ENCODE assay signal across 8 cellular contexts in genomic region chr2:101251844-101252407, GRCh38. TPM values are rescaled to one million over a fixed set of nuclear protein-coding genes. Genes with fewer than 3 reads are reported as not detected.
DNase-seq lines count a peak whose midpoint lies in the region; ATAC-seq and TF ChIP-seq lines count a peak whose summit lies in the region.

No MANE protein-coding gene starts in this region.

- peaks cover 15% of the 10 kb centered on the region; the same call in 1 of the 2 replicates for H4K20me1 ChIP-seq in IMR-90 (ENCODE audit: insufficient read depth, low read length)

- peaks cover 9% of the 10 kb centered on the region for H3K9me1 ChIP-seq in IMR-90 (ENCODE audit: insufficient read depth, low read length)

- H2AK9ac ChIP-seq in IMR-90 (replicated peaks; ENCODE audit: low read depth, low read length, poor library complexity) = peak overlapping the region; percentile 47

- H2BK120ac ChIP-seq in IMR-90 (ENCODE audit: low read depth, low read length) = peak overlapping the region; percentile 74

- no peak for TF ChIP-seq RAD21 in IMR-90 (IDR thresholded peaks at IDR 0.05; ENCODE audit: low read length)

- peak overlapping the region; percentile 71 for H3K4ac ChIP-seq in IMR-90 (ENCODE audit: low read depth, low read length)

- CTCF ChIA-PET in IMR-90 (lab: Yijun Ruan, JAX) = interaction anchor here (0.5 kb wide), 1 partner anchor 240 kb away, joined by 4 read pairs; no protein-coding TSS in a partner anchor

- H3K4me2 ChIP-seq in IMR-90 (ENCODE audit: low read depth, low read length) = peak overlapping the region; percentile 80

- peak overlapping the region; percentile 68 for H3K4me3 ChIP-seq in IMR-90 (ENCODE audit: insufficient read depth, low read depth, low read length)

- peak overlapping the region; percentile 62 for H3K14ac ChIP-seq in IMR-90 (replicated peaks; ENCODE audit: low read depth, low read length)

- peak overlapping the region; percentile 87 for H3K27ac ChIP-seq in IMR-90 (ENCODE audit: insufficient read depth, low read length)

- peak overlapping the region; percentile 53; the same call in 1 of the 2 replicates for H3K18ac ChIP-seq in IMR-90 (ENCODE audit: low read depth, low read length)

- H3K23ac ChIP-seq in IMR-90 (ENCODE audit: low read depth, low read length) = peak overlapping the region; percentile 57

- H3K56ac ChIP-seq in IMR-90 (ENCODE audit: extremely low read depth, insufficient read depth, low read length) = peak overlapping the region; percentile 77; the same call in 1 of the 2 replicates

- DNase-seq in G401 (ENCODE audit: low spot score) (peak; percentile 52), IMR-90 (no peak), mucosa of gallbladder (ENCODE audit: low spot score) (peak; percentile 58), ureter (ENCODE audit: low spot score) (peak; percentile 53), NCI-H1694 treated with DMSO at 0.1 percent for 48 hours (lab: John Stamatoyannopoulos, UW) (no peak)
- DNase-seq in effector CD8-positive, alpha-beta T cell (lab: John Stamatoyannopoulos, UW) = peak; percentile 10

- H4K8ac ChIP-seq in IMR-90 (ENCODE audit: low read depth in 2 of 2, low read length in 2 of 2) = peak overlapping the region; percentile 70 to 96

- H3K9me3 ChIP-seq in IMR-90 (ENCODE audit: control insufficient read depth, insufficient read depth, low read length) = no peaks in the 10 kb centered on the region

- no peaks in the 10 kb centered on the region; the same call in 1 of the 2 replicates for H3K36me3 ChIP-seq in IMR-90 (ENCODE audit: control insufficient read depth, insufficient read depth, low read length)

- peaks cover 17 to 33% of the 10 kb centered on the region in 2 experiments for H3K79me1 ChIP-seq in IMR-90 (ENCODE audit: low read depth in 1 of 2, low read length in 2 of 2)

- 0 out of 2 replicates have a peak, but pooled peaks have one; percentile 14 for TF ChIP-seq CTCF in IMR-90 (conservative IDR thresholded peaks at IDR 0.05; ENCODE audit: low read depth, low read length)

- in situ Hi-C loops in G401 (cut with HindIII; ENCODE audit: low sequenced_read_pairs) = no loop called here
- in situ Hi-C loops in IMR-90 (cut with MboI; ENCODE audit: low sequenced_read_pairs) = no loop called here

- no peak for TF ChIP-seq POLR2A in IMR-90 (IDR thresholded peaks at IDR 0.05; ENCODE audit: low read depth, low read length)

- intact Hi-C loops in IMR-90 (cut with micrococcal nuclease) = loop anchor here (5.0 kb wide), 1 partner anchor 240 kb away; no protein-coding TSS in a partner anchor

- peak overlapping the region; percentile 90 for H2AFZ ChIP-seq in IMR-90 (replicated peaks; ENCODE audit: low read length, poor library complexity)

- peak overlapping the region; percentile 46 for H4K5ac ChIP-seq in IMR-90 (ENCODE audit: low read depth, low read length)

- BruUV-seq in IMR-90 (replicated peaks; lab: Mats Ljungman, UMichigan) = no TSS peak

- 0 out of 3 replicates have a peak overlapping the region, but pooled peaks have one; percentile 53 for H2BK15ac ChIP-seq in IMR-90 (ENCODE audit: low read depth, low read length)

- no peaks in the 10 kb centered on the region for H3K27me3 ChIP-seq in IMR-90 (ENCODE audit: control insufficient read depth, insufficient read depth, low read length)

- H2BK20ac ChIP-seq in IMR-90 (ENCODE audit: low read depth, low read length) = no peak overlapping the region

- H2AK5ac ChIP-seq in IMR-90 (ENCODE audit: low read depth, low read length) = no peak overlapping the region

- POLR2A ChIA-PET in IMR-90 (lab: Charles Lee; ENCODE audit: unreplicated experiment) = no interaction called here

- H3K9ac ChIP-seq in IMR-90 (ENCODE audit: low read depth, low read length) = peak overlapping the region; percentile 89

- peak; percentile 35 for ATAC-seq in GM21576 (IDR thresholded peaks at IDR 0.05; ENCODE audit: unreplicated experiment)
- peak; percentile 66 for ATAC-seq in IMR-90 (ENCODE audit: low read depth)
- ATAC-seq in SK-N-SH treated with all-trans-retinoic acid at 6 μM for 48 hours = peak; percentile 81

- peaks cover 12% of the 10 kb centered on the region for H3K4me1 ChIP-seq in IMR-90 (ENCODE audit: control insufficient read depth, insufficient read depth, low read length)

- dilution Hi-C loops in IMR-90 (cut with HindIII; ENCODE audit: low sequenced_read_pairs, unreplicated experiment) = no loop called here

- WGBS in IMR-90 (ENCODE audit: extremely low coverage in 2 of 2, insufficient read length in 1 of 2), 2 experiments = no CpG with 5 or more reads among the region's 16 CpGs

- peak overlapping the region; percentile 77 for H2BK5ac ChIP-seq in IMR-90 (ENCODE audit: low read depth, low read length, poor library complexity, severe bottlenecking)

- no peak overlapping the region for H4K91ac ChIP-seq in IMR-90 (ENCODE audit: insufficient read depth, low read depth, low read length)

TF ChIP-seq in IMR-90, 13 proteins besides CTCF, POLR2A, EP300 and RAD21:
- TF ChIP-seq BHLHE40 (IDR thresholded peaks at IDR 0.05; ENCODE audit: low read depth, low read length) = no peak
- TF ChIP-seq MAFK (IDR thresholded peaks at IDR 0.05; ENCODE audit: low read depth, low read length) = no peak

TF ChIP-seq in SK-N-SH treated with all-trans-retinoic acid at 6 μM for 48 hours, 23 proteins besides CTCF, POLR2A, EP300 and RAD21 (continues in another document):
- TF ChIP-seq ARNTL (CRISPR knock-in tag; IDR thresholded peaks at IDR 0.05; ENCODE audit: borderline replicate concordance, low read depth) = no peak
- no peak; the same call in 1 of the 2 replicates for TF ChIP-seq ZNF8 (CRISPR knock-in tag; IDR thresholded peaks at IDR 0.05)
- no peak for TF ChIP-seq TOX (CRISPR knock-in tag; IDR thresholded peaks at IDR 0.05; ENCODE audit: borderline replicate concordance)
- TF ChIP-seq ZNF565 (CRISPR knock-in tag; conservative IDR thresholded peaks at IDR 0.05; ENCODE audit: low read depth) = no peak
- TF ChIP-seq, protein P1, sequence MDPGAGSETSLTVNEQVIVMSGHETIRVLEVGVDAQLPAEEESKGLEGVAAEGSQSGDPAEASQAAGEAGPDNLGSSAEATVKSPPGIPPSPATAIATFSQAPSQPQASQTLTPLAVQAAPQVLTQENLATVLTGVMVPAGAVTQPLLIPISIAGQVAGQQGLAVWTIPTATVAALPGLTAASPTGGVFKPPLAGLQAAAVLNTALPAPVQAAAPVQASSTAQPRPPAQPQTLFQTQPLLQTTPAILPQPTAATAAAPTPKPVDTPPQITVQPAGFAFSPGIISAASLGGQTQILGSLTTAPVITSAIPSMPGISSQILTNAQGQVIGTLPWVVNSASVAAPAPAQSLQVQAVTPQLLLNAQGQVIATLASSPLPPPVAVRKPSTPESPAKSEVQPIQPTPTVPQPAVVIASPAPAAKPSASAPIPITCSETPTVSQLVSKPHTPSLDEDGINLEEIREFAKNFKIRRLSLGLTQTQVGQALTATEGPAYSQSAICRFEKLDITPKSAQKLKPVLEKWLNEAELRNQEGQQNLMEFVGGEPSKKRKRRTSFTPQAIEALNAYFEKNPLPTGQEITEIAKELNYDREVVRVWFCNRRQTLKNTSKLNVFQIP (CRISPR knock-in tag; IDR thresholded peaks at IDR 0.05; ENCODE audit: borderline replicate concordance, low read depth) = no peak
- no peak for TF ChIP-seq GLIS3 (CRISPR knock-in tag; IDR thresholded peaks at IDR 0.05)
- TF ChIP-seq RARB (CRISPR knock-in tag; IDR thresholded peaks at IDR 0.05) = no peak
- no peak for TF ChIP-seq CREB5 (CRISPR knock-in tag; IDR thresholded peaks at IDR 0.05; ENCODE audit: low read depth)
- TF ChIP-seq OSR1 (CRISPR knock-in tag; IDR thresholded peaks at IDR 0.05) = no peak
- no peak for TF ChIP-seq SNAI2 (CRISPR knock-in tag; IDR thresholded peaks at IDR 0.05)
- no peak for TF ChIP-seq BACH2 (CRISPR knock-in tag; IDR thresholded peaks at IDR 0.05; ENCODE audit: borderline replicate concordance)
- no peak for TF ChIP-seq ISL1 (CRISPR knock-in tag; IDR thresholded peaks at IDR 0.05)
- TF ChIP-seq ZFP3 (CRISPR knock-in tag; IDR thresholded peaks at IDR 0.05) = no peak
- TF ChIP-seq ESRRG (CRISPR knock-in tag; IDR thresholded peaks at IDR 0.05) = no peak
- TF ChIP-seq, protein P2, sequence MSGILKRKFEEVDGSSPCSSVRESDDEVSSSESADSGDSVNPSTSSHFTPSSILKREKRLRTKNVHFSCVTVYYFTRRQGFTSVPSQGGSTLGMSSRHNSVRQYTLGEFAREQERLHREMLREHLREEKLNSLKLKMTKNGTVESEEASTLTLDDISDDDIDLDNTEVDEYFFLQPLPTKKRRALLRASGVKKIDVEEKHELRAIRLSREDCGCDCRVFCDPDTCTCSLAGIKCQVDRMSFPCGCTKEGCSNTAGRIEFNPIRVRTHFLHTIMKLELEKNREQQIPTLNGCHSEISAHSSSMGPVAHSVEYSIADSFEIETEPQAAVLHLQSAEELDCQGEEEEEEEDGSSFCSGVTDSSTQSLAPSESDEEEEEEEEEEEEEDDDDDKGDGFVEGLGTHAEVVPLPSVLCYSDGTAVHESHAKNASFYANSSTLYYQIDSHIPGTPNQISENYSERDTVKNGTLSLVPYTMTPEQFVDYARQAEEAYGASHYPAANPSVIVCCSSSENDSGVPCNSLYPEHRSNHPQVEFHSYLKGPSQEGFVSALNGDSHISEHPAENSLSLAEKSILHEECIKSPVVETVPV (CRISPR knock-in tag; IDR thresholded peaks at IDR 0.05) = no peak

RNA-seq across cellular contexts. Expression of gene CNOT11, which starts 0.8 kb away (rescaled TPM):
- 82.5 and 89.0 TPM in 2 replicates for total RNA-seq in G401 (2014; rRNA removed; shearing (Covaris generic))
- total RNA-seq in IMR-90 (2012; rRNA removed) (33.6 and 36.4 TPM in 2 replicates), mucosa of gallbladder (67.5 TPM), ureter (71.3 TPM)
- 50.3 and 55.8 TPM in 2 replicates for polyA plus RNA-seq in IMR-90 (2012; rRNA removed)
- polyA plus RNA-seq in IMR-90 (2012; cell fraction: cytosol; rRNA removed) = 15.6 and 40.7 TPM in 2 replicates
- polyA plus RNA-seq in IMR-90 (2012; cell fraction: nucleus; rRNA removed; ENCODE audit: low replicate concordance) = 19.1 and 76.4 TPM in 2 replicates

RNA-seq across cellular contexts. Expression of gene RNF149, which starts 56.6 kb away (rescaled TPM):
- total RNA-seq in G401 (2014; rRNA removed; shearing (Covaris generic)) = 21.7 and 26.7 TPM in 2 replicates
- total RNA-seq in IMR-90 (2012; rRNA removed) (18.6 and 26.4 TPM in 2 replicates), mucosa of gallbladder (54.9 TPM), ureter (97.3 TPM)
- polyA plus RNA-seq in IMR-90 (2012; rRNA removed) = 13.0 and 14.5 TPM in 2 replicates
- polyA plus RNA-seq in IMR-90 (2012; cell fraction: cytosol; rRNA removed) = 6.0 and 11.0 TPM in 2 replicates
- 24.2 and 39.6 TPM in 2 replicates for polyA plus RNA-seq in IMR-90 (2012; cell fraction: nucleus; rRNA removed; ENCODE audit: low replicate concordance)

Comparison
In these comparisons a context has a peak if more than half of its experiments do, and no peak if none do; other contexts are left out.
1. DNase-seq: peak in G401 (single experiment), effector CD8-positive, alpha-beta T cell (single experiment), mucosa of gallbladder (single experiment) and ureter (single experiment); none in IMR-90 (single experiment) and NCI-H1694 treated with DMSO at 0.1 percent for 48 hours (single experiment).
2. Peak in every context shown above with its lines, with median percentiles within 50 percentile points of each other: ATAC-seq.